ENCODE assay signal across 1 cellular context in genomic region chr20:8790442-8791074, GRCh38.
A peak's percentile ranks its signal among the peaks of the same experiment; 100 is the strongest.
TF ChIP-seq lines count a peak whose summit lies in the region.

No MANE protein-coding gene starts in this region.

TF ChIP-seq in HepG2, 621 proteins besides CTCF, POLR2A, EP300 and RAD21 (continued from another document and continues in another):
- TF ChIP-seq ATF2 (CRISPR knock-in tag; IDR thresholded peaks at IDR 0.05) (peak; percentile 91), LRRFIP1 (CRISPR knock-in tag; conservative IDR thresholded peaks at IDR 0.05) (no peak), ZNF83 (CRISPR knock-in tag; IDR thresholded peaks at IDR 0.05; ENCODE audit: borderline replicate concordance) (no peak), NFE2L1 (CRISPR knock-in tag; IDR thresholded peaks at IDR 0.05; ENCODE audit: borderline replicate concordance) (no peak), CENPT (CRISPR knock-in tag; IDR thresholded peaks at IDR 0.05; ENCODE audit: low read depth) (no peak), REXO4 (CRISPR knock-in tag; IDR thresholded peaks at IDR 0.05; ENCODE audit: borderline replicate concordance) (no peak), GFI1 (CRISPR knock-in tag; IDR thresholded peaks at IDR 0.05; ENCODE audit: borderline replicate concordance) (peak; percentile 50; the same call in 1 of the 2 replicates), ZNF672 (CRISPR knock-in tag; IDR thresholded peaks at IDR 0.05) (no peak), DR1 (CRISPR knock-in tag; IDR thresholded peaks at IDR 0.05) (no peak), ZNF687 (CRISPR knock-in tag; IDR thresholded peaks at IDR 0.05) (no peak), PHB2 (IDR thresholded peaks at IDR 0.05; ENCODE audit: partially characterized antibody) (no peak), ZNF441 (CRISPR knock-in tag; IDR thresholded peaks at IDR 0.05; ENCODE audit: borderline replicate concordance) (no peak), FOSL1 (CRISPR knock-in tag; IDR thresholded peaks at IDR 0.05; ENCODE audit: borderline replicate concordance) (no peak), IRF9 (CRISPR knock-in tag; IDR thresholded peaks at IDR 0.05; ENCODE audit: borderline replicate concordance) (no peak), NFKBIZ (CRISPR knock-in tag; IDR thresholded peaks at IDR 0.05) (no peak), THAP11 (CRISPR knock-in tag; IDR thresholded peaks at IDR 0.05) (0 out of 2 replicates have a peak, but pooled peaks have one; percentile 34), DMTF1 (CRISPR knock-in tag; IDR thresholded peaks at IDR 0.05) (no peak), ZNF660 (CRISPR knock-in tag; IDR thresholded peaks at IDR 0.05; ENCODE audit: borderline replicate concordance, low read depth) (no peak), ATF4 (CRISPR knock-in tag; IDR thresholded peaks at IDR 0.05) (peak in 1 of 2 experiments; percentile 93; a peak in 2 of 4 replicates), THAP7 (CRISPR knock-in tag; IDR thresholded peaks at IDR 0.05) (no peak), ZBTB10 (CRISPR knock-in tag; IDR thresholded peaks at IDR 0.05; ENCODE audit: borderline replicate concordance) (no peak), ISL2 (CRISPR knock-in tag; IDR thresholded peaks at IDR 0.05) (no peak), ZNF251 (CRISPR knock-in tag; IDR thresholded peaks at IDR 0.05) (no peak), ATM (IDR thresholded peaks at IDR 0.05; ENCODE audit: borderline replicate concordance) (no peak), PAF1 (CRISPR knock-in tag; IDR thresholded peaks at IDR 0.05) (no peak), FIP1L1 (IDR thresholded peaks at IDR 0.05; ENCODE audit: borderline replicate concordance, insufficient read depth, low read depth, low read length) (no peak), BHLHE40 (IDR thresholded peaks at IDR 0.05; ENCODE audit: low read length) (no peak), SAP130 (CRISPR knock-in tag; IDR thresholded peaks at IDR 0.05; ENCODE audit: low read depth) (no peak), PRDM10 (CRISPR knock-in tag; IDR thresholded peaks at IDR 0.05; ENCODE audit: low read depth) (no peak), FOXA1 (IDR thresholded peaks at IDR 0.05) (no peak), FOXA1 (CRISPR knock-in tag; IDR thresholded peaks at IDR 0.05) (peak; percentile 65), THRA (CRISPR knock-in tag; IDR thresholded peaks at IDR 0.05; ENCODE audit: borderline replicate concordance) (peak; percentile 70), GRHL1 (CRISPR knock-in tag; conservative IDR thresholded peaks at IDR 0.05) (no peak)
